28 cellular contexts compared by ENCODE assay signal in genomic region chr6:33991610-33992009, GRCh38.
"Had no signal": no experiment of that assay in that cellular context is flagged by ENCODE, and none has a peak within 500 bp of the region (broad histone marks: within the 10 kb centered on the region; RNA-seq: fewer than 3 reads in every experiment).

No MANE protein-coding gene starts in this region.

- H3K27me3 ChIP-seq: transverse colon, upper lobe of right lung, uterus had no signal

- FAIRE-seq: endometrium, islet of Langerhans, small intestine had no signal

- H3K79me2 ChIP-seq: parathyroid adenoma had no signal

- H3K27ac ChIP-seq: coronary artery, esophagus squamous epithelium, heart right ventricle, lower lobe of right lung, neutrophil, parathyroid adenoma, suprapubic skin, transverse colon, upper lobe of right lung, uterus had no signal

- H2AFZ ChIP-seq: parathyroid adenoma had no signal

- H3K9ac ChIP-seq: parathyroid adenoma had no signal

- H3K9me3 ChIP-seq: esophagus squamous epithelium, heart right ventricle, lower lobe of right lung, neutrophil, suprapubic skin, transverse colon, upper lobe of right lung, uterus had no signal

- H3K4me3 ChIP-seq: coronary artery, esophagus squamous epithelium, heart right ventricle, lower lobe of right lung, suprapubic skin, transverse colon, upper lobe of right lung, uterus had no signal

- ATAC-seq: effector memory CD8-positive, alpha-beta T cell; heart right ventricle; left colon; left ventricle myocardium superior; lower lobe of right lung; natural killer cell treated with Interleukin-12 subunit alpha and Interleukin-12 subunit beta and Interleukin-15 and Interleukin-18, amount 100 ng/mL, for 72 hours; right cardiac atrium; stimulated activated naive CD8-positive, alpha-beta T cell treated with anti-CD3 and anti-CD28 coated beads, Interleukin-15, amount 100 ng/mL, for 72 hours; upper lobe of right lung had no signal

- DNase-seq: effector memory CD8-positive, alpha-beta T cell; erythroblast; esophagus squamous epithelium; foreskin melanocyte; glutamatergic neuron; heart right ventricle; hippocampal formation; kidney glomerular epithelial cell; left ventricle myocardium superior; lower lobe of right lung; naive B cell; right cardiac atrium; small intestine; stimulated activated CD4-positive, alpha-beta T cell treated with anti-CD3 and anti-CD28 coated beads, Interleukin-15, amount 100 ng/mL, for 24 hours; stimulated activated CD4-positive, alpha-beta T cell treated with anti-CD3 and anti-CD28 coated beads, Interleukin-2, amount 100 ng/mL, for 48 hours; stimulated activated naive CD4-positive, alpha-beta T cell; upper lobe of right lung had no signal

- H3K36me3 ChIP-seq: esophagus squamous epithelium, heart right ventricle, lower lobe of right lung, neutrophil, suprapubic skin, transverse colon, upper lobe of right lung, uterus had no signal

- H3K4me1 ChIP-seq: esophagus squamous epithelium, parathyroid adenoma, upper lobe of right lung, uterus had no signal
